ENCODE assay signal across 8 cellular contexts in genomic region chr12:56333197-56333678, GRCh38. TPM values are rescaled to one million over a fixed set of nuclear protein-coding genes. Genes with fewer than 3 reads are reported as not detected.
DNase-seq lines count a peak whose midpoint lies in the region; TF ChIP-seq lines count a peak whose summit lies in the region.

No MANE protein-coding gene starts in this region.

- in situ Hi-C loops in mammary epithelial cell (cut with MboI; ENCODE audit: low sequenced_read_pairs in 2 of 2) = no loop called here

- H3K27ac ChIP-seq in HUES48 (ENCODE audit: low read depth, low read length) (peak overlapping the region; percentile 93), mammary epithelial cell (ENCODE audit: insufficient read depth, low read depth, low read length) (peak overlapping the region; percentile 98), mesodermal cell (ENCODE audit: low read depth, low read length, severe bottlenecking) (peak overlapping the region; percentile 89)

- H3K9ac ChIP-seq in HUES48 (ENCODE audit: low read depth, low read length) (peak overlapping the region; percentile 82), mammary epithelial cell (ENCODE audit: insufficient read depth, low read length) (peak overlapping the region; percentile 91)

- BruUV-seq in mammary epithelial cell (replicated peaks; lab: Mats Ljungman, UMichigan) = TSS peak; percentile 81

- H3K79me2 ChIP-seq in mammary epithelial cell (ENCODE audit: insufficient read depth, low read length) = peaks cover 7% of the 10 kb centered on the region

- H3K27me3 ChIP-seq in HUES48 (ENCODE audit: control insufficient read depth, insufficient read depth, low read length) (no peaks in the 10 kb centered on the region), mammary epithelial cell (ENCODE audit: insufficient read depth, low read length) (no peaks in the 10 kb centered on the region)

- no peaks in the 10 kb centered on the region for H4K20me1 ChIP-seq in mammary epithelial cell (ENCODE audit: insufficient read depth, low read length)

- DNase-seq in AG10803 (ENCODE audit: low read depth) (no peak), mammary epithelial cell (peak; percentile 72), CD1c-positive myeloid dendritic cell (ENCODE audit: extremely low spot score) (no peak), AG08396 (ENCODE audit: low spot score) (no peak), germinal center (ENCODE audit: low spot score) (no peak)
- DNase-seq in stimulated activated CD8-positive, alpha-beta memory T cell treated with anti-CD3 and anti-CD28 coated beads, Interleukin-4, amount 100 ng/mL, for 48 hours = no peak

- H3K4me1 ChIP-seq in HUES48 (ENCODE audit: control insufficient read depth, insufficient read depth, low read length) (peaks cover 21% of the 10 kb centered on the region), mammary epithelial cell (ENCODE audit: insufficient read depth, low read length) (peaks cover 16% of the 10 kb centered on the region), mesodermal cell (ENCODE audit: control insufficient read depth, insufficient read depth, low read length, poor library complexity, severe bottlenecking) (peaks cover 7% of the 10 kb centered on the region)

- WGBS in mammary epithelial cell (ENCODE audit: low coverage, missing lambda C conversion rate) = 7% methylated on average over 5 of the region's 8 CpGs
- 0% methylated on average over 2 of the region's 8 CpGs; no CpG with 5 or more reads in 1 of the 2 experiments for WGBS in mesodermal cell (ENCODE audit: insufficient coverage in 2 of 2), 2 experiments

- intact Hi-C loops in mammary epithelial cell (cut with micrococcal nuclease) = loop anchor here (1.0 to 2.0 kb wide), 2 partner anchors 66 to 135 kb away; partner anchors contain the start of genes COQ10A and SPRYD4

- peak overlapping the region; percentile 71 for H3K4me2 ChIP-seq in mammary epithelial cell (ENCODE audit: insufficient read depth, low read depth, low read length)

- H3K9me3 ChIP-seq in HUES48 (ENCODE audit: control insufficient read depth, insufficient read depth, low read length) = no peaks in the 10 kb centered on the region
- H3K9me3 ChIP-seq in mammary epithelial cell (replicated peaks; ENCODE audit: insufficient read depth, low read length) = no peaks in the 10 kb centered on the region
- H3K9me3 ChIP-seq in mesodermal cell (ENCODE audit: control insufficient read depth, low read length) = no peaks in the 10 kb centered on the region

- TF ChIP-seq CTCF in AG10803 (conservative IDR thresholded peaks at IDR 0.05; ENCODE audit: low read length) (no peak), mammary epithelial cell (conservative IDR thresholded peaks at IDR 0.05 in 1 of 2, IDR thresholded peaks at IDR 0.05 in 1 of 2; ENCODE audit: extremely low read depth in 1 of 2, insufficient read depth in 1 of 2, low read depth in 1 of 2, low read length in 2 of 2) (no peak)

- H3K4me3 ChIP-seq in AG10803 (ENCODE audit: low read length) (peak overlapping the region; percentile 78), HUES48 (ENCODE audit: low read depth, low read length) (peak overlapping the region; percentile 94), mammary epithelial cell (replicated peaks in 1 of 3; ENCODE audit: insufficient read depth in 1 of 3, low read depth in 2 of 3, low read length in 3 of 3) (peak overlapping the region; percentile 52 to 72 (median 61)), mesodermal cell (ENCODE audit: extremely low read depth, insufficient read depth, low read length, poor library complexity, severe bottlenecking) (peak overlapping the region; percentile 61)

- 0 out of 2 replicates have a peak, but pooled peaks cover under 1% of the 10 kb centered on the region for H3K36me3 ChIP-seq in HUES48 (ENCODE audit: control insufficient read depth, insufficient read depth, low read length)
- H3K36me3 ChIP-seq in mammary epithelial cell (ENCODE audit: insufficient read depth, low read length) = no peaks in the 10 kb centered on the region
- peaks cover 2% of the 10 kb centered on the region for H3K36me3 ChIP-seq in mesodermal cell (ENCODE audit: control insufficient read depth, insufficient read depth, low read length)

- peak overlapping the region; percentile 84 for H2AFZ ChIP-seq in mammary epithelial cell (ENCODE audit: low read depth, low read length)

- dilution Hi-C loops in mammary epithelial cell (cut with HindIII; ENCODE audit: low sequenced_read_pairs) = no loop called here

- CTCF ChIA-PET in mammary epithelial cell (lab: Charles Lee; ENCODE audit: low non-redundant PET) = interaction anchor here (0.7 kb wide), 1 partner anchor 795 kb away, joined by 3 read pairs; the partner anchor contains the start of gene LRP1

RNA-seq across cellular contexts. Expression of gene PAN2, which starts 0.6 kb away (rescaled TPM):
- 10 to 100 TPM; 21.0 to 50.8 TPM for total RNA-seq in mammary epithelial cell
- polyA plus RNA-seq in mammary epithelial cell = 18.3 TPM
- 11.8 TPM for polyA minus RNA-seq in mammary epithelial cell
- polyA plus RNA-seq in mesodermal cell (2013, experiment 1 of 2) = 42.1 TPM
- polyA plus RNA-seq in mesodermal cell (2013, experiment 2 of 2) = 44.1 TPM

RNA-seq across cellular contexts. Expression of gene IL23A, which starts 5.4 kb away (rescaled TPM):
- 1 to 10 TPM in 1 of 2 donors, under 1 TPM in 1; 0.50 to 1.3 TPM for total RNA-seq in mammary epithelial cell
- polyA plus RNA-seq in mammary epithelial cell = 1.1 TPM
- polyA minus RNA-seq in mammary epithelial cell = not detected
- polyA plus RNA-seq in mesodermal cell (2013, experiment 1 of 2) = not detected
- 0.51 TPM for polyA plus RNA-seq in mesodermal cell (2013, experiment 2 of 2)

RNA-seq across cellular contexts. Expression of gene CNPY2, which starts 17.4 kb away (rescaled TPM):
- 100 to 1,000 TPM in 1 of 2 donors, 10 to 100 TPM in 1; 49.3 to 114 TPM for total RNA-seq in mammary epithelial cell
- 108 TPM for polyA plus RNA-seq in mammary epithelial cell
- 106 TPM for polyA minus RNA-seq in mammary epithelial cell
- 199 TPM for polyA plus RNA-seq in mesodermal cell (2013, experiment 1 of 2)
- 178 TPM for polyA plus RNA-seq in mesodermal cell (2013, experiment 2 of 2)

RNA-seq across cellular contexts. Expression of gene STAT2, which starts 26.7 kb away (rescaled TPM):
- total RNA-seq in mammary epithelial cell = 100 to 1,000 TPM in 1 of 2 donors, 10 to 100 TPM in 1; 93.1 to 231 TPM
- 32.4 TPM for polyA plus RNA-seq in mammary epithelial cell
- 50.0 TPM for polyA minus RNA-seq in mammary epithelial cell
- 61.5 TPM for polyA plus RNA-seq in mesodermal cell (2013, experiment 1 of 2)
- polyA plus RNA-seq in mesodermal cell (2013, experiment 2 of 2) = 58.6 TPM

RNA-seq across cellular contexts. Expression of gene APOF, which starts 29.4 kb away (rescaled TPM):
- total RNA-seq in mammary epithelial cell = not detected
- not detected for polyA plus RNA-seq in mammary epithelial cell
- not detected for polyA minus RNA-seq in mammary epithelial cell
- polyA plus RNA-seq in mesodermal cell (2013, experiment 1 of 2) = not detected
- not detected for polyA plus RNA-seq in mesodermal cell (2013, experiment 2 of 2)
